Comparison of ENCODE assay signal across 1 cellular context in the genomic region with DNA sequence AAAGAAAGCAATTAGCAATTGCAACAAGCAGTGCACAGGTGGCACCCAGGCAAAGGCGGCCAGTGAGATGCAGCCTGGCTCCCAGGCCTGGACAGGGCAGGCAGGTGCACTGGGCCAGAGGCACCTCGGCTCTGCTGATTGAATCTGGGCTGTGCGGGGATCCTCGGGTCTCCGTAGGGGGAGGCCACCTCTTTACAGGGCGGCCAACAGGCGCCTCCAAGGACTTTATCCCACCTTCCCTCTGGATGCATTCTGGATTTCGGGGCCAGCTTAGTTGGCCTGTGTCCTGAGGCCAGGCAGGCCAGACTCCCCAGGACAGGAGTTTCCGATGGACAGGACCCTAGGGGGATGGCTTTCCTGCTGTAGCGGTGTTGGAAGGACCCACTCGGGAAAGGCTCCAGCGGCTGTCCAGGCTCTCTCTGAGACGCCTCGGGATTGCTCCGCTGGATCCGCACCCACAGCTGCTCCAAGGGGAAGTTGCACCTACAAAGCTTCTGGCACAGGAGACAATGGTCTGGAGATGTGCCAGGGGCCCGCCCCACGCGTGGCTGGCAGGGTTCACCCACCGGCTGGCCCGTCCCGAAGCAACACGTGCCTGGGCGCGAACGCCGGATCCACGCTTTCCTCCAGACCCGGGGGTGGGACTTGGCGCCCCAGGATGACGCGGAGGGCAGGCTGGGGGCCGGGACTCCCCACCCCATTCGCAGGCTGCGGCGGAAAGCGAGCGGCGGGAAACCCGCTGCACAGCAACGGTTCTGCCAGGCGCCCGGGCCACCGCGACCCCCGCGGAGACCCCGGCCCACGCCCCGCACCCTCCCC.
A peak's percentile ranks its signal among the peaks of the same experiment; 100 is the strongest.
TF ChIP-seq lines count a peak whose summit lies in the region.

No MANE protein-coding gene starts in this region.

TF ChIP-seq in HepG2, 621 proteins besides CTCF, POLR2A, EP300 and RAD21 (continued from another document):
- TF ChIP-seq HMGXB4 (CRISPR knock-in tag; IDR thresholded peaks at IDR 0.05; ENCODE audit: borderline replicate concordance in 1 of 2, low read depth in 1 of 2) = peak; percentile 26 to 42; a peak in 2 of 4 replicates
- no peak for TF ChIP-seq USF2 (IDR thresholded peaks at IDR 0.05; ENCODE audit: low read depth, low read length)
- no peak for TF ChIP-seq USF2 (CRISPR knock-in tag; IDR thresholded peaks at IDR 0.05; ENCODE audit: borderline replicate concordance)
- TF ChIP-seq ZBTB3 (CRISPR knock-in tag; IDR thresholded peaks at IDR 0.05; ENCODE audit: borderline replicate concordance, low read depth) = no peak
- TF ChIP-seq NBN (conservative IDR thresholded peaks at IDR 0.05) = no peak
- 0 out of 2 replicates have a peak, but pooled peaks have one; percentile 28 for TF ChIP-seq STAT5B (CRISPR knock-in tag; IDR thresholded peaks at IDR 0.05)
- 0 out of 2 replicates have a peak, but pooled peaks have one; percentile 31 for TF ChIP-seq ZNF670 (CRISPR knock-in tag; IDR thresholded peaks at IDR 0.05; ENCODE audit: borderline replicate concordance)
- TF ChIP-seq, protein P1, sequence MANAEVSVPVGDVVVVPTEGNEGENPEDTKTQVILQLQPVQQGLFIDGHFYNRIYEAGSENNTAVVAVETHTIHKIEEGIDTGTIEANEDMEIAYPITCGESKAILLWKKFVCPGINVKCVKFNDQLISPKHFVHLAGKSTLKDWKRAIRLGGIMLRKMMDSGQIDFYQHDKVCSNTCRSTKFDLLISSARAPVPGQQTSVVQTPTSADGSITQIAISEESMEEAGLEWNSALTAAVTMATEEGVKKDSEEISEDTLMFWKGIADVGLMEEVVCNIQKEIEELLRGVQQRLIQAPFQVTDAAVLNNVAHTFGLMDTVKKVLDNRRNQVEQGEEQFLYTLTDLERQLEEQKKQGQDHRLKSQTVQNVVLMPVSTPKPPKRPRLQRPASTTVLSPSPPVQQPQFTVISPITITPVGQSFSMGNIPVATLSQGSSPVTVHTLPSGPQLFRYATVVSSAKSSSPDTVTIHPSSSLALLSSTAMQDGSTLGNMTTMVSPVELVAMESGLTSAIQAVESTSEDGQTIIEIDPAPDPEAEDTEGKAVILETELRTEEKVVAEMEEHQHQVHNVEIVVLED (CRISPR knock-in tag; IDR thresholded peaks at IDR 0.05; ENCODE audit: borderline replicate concordance) = peak; percentile 22; the same call in 1 of the 2 replicates
- TF ChIP-seq, protein P2, sequence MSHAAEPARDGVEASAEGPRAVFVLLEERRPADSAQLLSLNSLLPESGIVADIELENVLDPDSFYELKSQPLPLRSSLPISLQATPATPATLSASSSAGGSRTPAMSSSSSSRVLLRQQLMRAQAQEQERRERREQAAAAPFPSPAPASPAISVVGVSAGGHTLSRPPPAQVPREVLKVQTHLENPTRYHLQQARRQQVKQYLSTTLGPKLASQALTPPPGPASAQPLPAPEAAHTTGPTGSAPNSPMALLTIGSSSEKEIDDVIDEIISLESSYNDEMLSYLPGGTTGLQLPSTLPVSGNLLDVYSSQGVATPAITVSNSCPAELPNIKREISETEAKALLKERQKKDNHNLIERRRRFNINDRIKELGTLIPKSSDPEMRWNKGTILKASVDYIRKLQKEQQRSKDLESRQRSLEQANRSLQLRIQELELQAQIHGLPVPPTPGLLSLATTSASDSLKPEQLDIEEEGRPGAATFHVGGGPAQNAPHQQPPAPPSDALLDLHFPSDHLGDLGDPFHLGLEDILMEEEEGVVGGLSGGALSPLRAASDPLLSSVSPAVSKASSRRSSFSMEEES (CRISPR knock-in tag; IDR thresholded peaks at IDR 0.05) = peak; percentile 57; the same call in 1 of the 2 replicates
- no peak for TF ChIP-seq MEIS2 (CRISPR knock-in tag; IDR thresholded peaks at IDR 0.05)
- no peak for TF ChIP-seq ZBTB4 (CRISPR knock-in tag; IDR thresholded peaks at IDR 0.05; ENCODE audit: borderline replicate concordance)
- no peak for TF ChIP-seq ZNF263 (CRISPR knock-in tag; IDR thresholded peaks at IDR 0.05)
- TF ChIP-seq NRL (CRISPR knock-in tag; IDR thresholded peaks at IDR 0.05; ENCODE audit: borderline replicate concordance) = no peak
- peak; percentile 31; the same call in 1 of the 2 replicates for TF ChIP-seq ZNF143 (CRISPR knock-in tag; IDR thresholded peaks at IDR 0.05)
- TF ChIP-seq ZNF260 (CRISPR knock-in tag; IDR thresholded peaks at IDR 0.05; ENCODE audit: borderline replicate concordance, low read depth) = no peak
- TF ChIP-seq ZNF615 (CRISPR knock-in tag; IDR thresholded peaks at IDR 0.05; ENCODE audit: borderline replicate concordance) = no peak
- no peak for TF ChIP-seq RBM39 (IDR thresholded peaks at IDR 0.05; ENCODE audit: low read depth, low read length, poor library complexity, severe bottlenecking)
- peak; percentile 52; the same call in 1 of the 2 replicates for TF ChIP-seq ZNF788 (CRISPR knock-in tag; IDR thresholded peaks at IDR 0.05; ENCODE audit: borderline replicate concordance)
- TF ChIP-seq MAZ (IDR thresholded peaks at IDR 0.05; ENCODE audit: borderline replicate concordance, low read depth, low read length) = 0 out of 2 replicates have a peak, but pooled peaks have one; percentile 29
- 0 out of 2 replicates have a peak, but pooled peaks have one; percentile 24 for TF ChIP-seq MAZ (CRISPR knock-in tag; IDR thresholded peaks at IDR 0.05; ENCODE audit: low read depth)
- TF ChIP-seq ZNF451 (CRISPR knock-in tag; IDR thresholded peaks at IDR 0.05) = no peak
- TF ChIP-seq NFYB (CRISPR knock-in tag; IDR thresholded peaks at IDR 0.05) = no peak; the same call in 1 of the 2 replicates
- no peak for TF ChIP-seq AKAP8 (CRISPR knock-in tag; IDR thresholded peaks at IDR 0.05)
- TF ChIP-seq KMT2B (CRISPR knock-in tag; IDR thresholded peaks at IDR 0.05) = peak; percentile 42; the same call in 1 of the 2 replicates
- peak; percentile 46; the same call in 1 of the 2 replicates for TF ChIP-seq ZNF747 (CRISPR knock-in tag; IDR thresholded peaks at IDR 0.05; ENCODE audit: borderline replicate concordance)
- no peak for TF ChIP-seq MIER3 (CRISPR knock-in tag; IDR thresholded peaks at IDR 0.05; ENCODE audit: borderline replicate concordance)
- peak; percentile 96 for TF ChIP-seq MXD4 (CRISPR knock-in tag; IDR thresholded peaks at IDR 0.05)
- TF ChIP-seq ZFP37 (CRISPR knock-in tag; IDR thresholded peaks at IDR 0.05; ENCODE audit: borderline replicate concordance) = no peak
- no peak for TF ChIP-seq ZNF337 (CRISPR knock-in tag; IDR thresholded peaks at IDR 0.05; ENCODE audit: borderline replicate concordance, low read depth)
- TF ChIP-seq ZFP1 (CRISPR knock-in tag; IDR thresholded peaks at IDR 0.05) = no peak
- no peak for TF ChIP-seq ZBTB38 (CRISPR knock-in tag; IDR thresholded peaks at IDR 0.05)
- TF ChIP-seq FOXK2 (IDR thresholded peaks at IDR 0.05) = no peak
- TF ChIP-seq ZNF556 (CRISPR knock-in tag; IDR thresholded peaks at IDR 0.05; ENCODE audit: borderline replicate concordance) = no peak
- no peak for TF ChIP-seq POLR2AphosphoS2 (IDR thresholded peaks at IDR 0.05; ENCODE audit: low read depth, low read length)
